ENCODE assay signal across 26 cellular contexts in genomic region chr1:31778763-31779488, GRCh38. TPM values are rescaled to one million over a fixed set of nuclear protein-coding genes. Genes with fewer than 3 reads are reported as not detected.
A peak's percentile ranks its signal among the peaks of the same experiment; 100 is the strongest.
DNase-seq lines count a peak whose midpoint lies in the region; ATAC-seq, FAIRE-seq and TF ChIP-seq lines count a peak whose summit lies in the region.
"Had no signal": no experiment of that assay in that cellular context is flagged by ENCODE, and none has a peak within 500 bp of the region (broad histone marks: within the 10 kb centered on the region; RNA-seq: fewer than 3 reads in every experiment).

No MANE protein-coding gene starts in this region.

- no peak for TF ChIP-seq CTCF in HepG2 (CRISPR knock-in tag; IDR thresholded peaks at IDR 0.05)
- TF ChIP-seq CTCF in right lobe of liver (IDR thresholded peaks at IDR 0.05), result no peak

- POLR2A ChIA-PET in HepG2 (lab: Yijun Ruan, JAX), result no interaction called here
- POLR2A ChIA-PET in activated CD4-positive, alpha-beta T cell treated with anti-CD3 and anti-CD28 coated beads, Interleukin-2, amount 10 ng/mL, durations not matched to agents 7 days and 5 days (lab: Charles Lee), result no interaction called here

- peaks cover 10 to 38% of the 10 kb centered on the region in 2 experiments for H3K27me3 ChIP-seq in HepG2 (ENCODE audit: control insufficient read depth in 1 of 2, insufficient read depth in 2 of 2, low read length in 2 of 2)
- H3K27me3 ChIP-seq in right lobe of liver, result no peaks in the 10 kb centered on the region

- no peaks in the 10 kb centered on the region for H3K36me3 ChIP-seq in HepG2 (replicated peaks in 1 of 2; ENCODE audit: control insufficient read depth in 1 of 2, insufficient read depth in 2 of 2, low read length in 2 of 2)
- H3K36me3 ChIP-seq in right lobe of liver, result no peaks in the 10 kb centered on the region

- H3K4me1 Mint-ChIP-seq in activated CD4-positive, alpha-beta T cell treated with anti-CD3 and anti-CD28 coated beads, Interleukin-2, amount 10 ng/mL, durations not matched to agents 7 days and 5 days, result peaks cover 3% of the 10 kb centered on the region

- ATAC-seq in HepG2, result no peak
- ATAC-seq in right lobe of liver, result no peak
- no peak for ATAC-seq in GM19452 (IDR thresholded peaks at IDR 0.05; ENCODE audit: unreplicated experiment)
- ATAC-seq: HCT116, Panc1 had no signal

- H3K27ac ChIP-seq in HepG2 (ENCODE audit: extremely low read length, insufficient read depth, low read length) (no peak overlapping the region), right lobe of liver (no peak overlapping the region)
- H3K27ac ChIP-seq: RWPE1 had no signal

- no peak overlapping the region for H3K4me2 ChIP-seq in HepG2 (ENCODE audit: low read depth, low read length)

- H3K79me2 ChIP-seq in HepG2 (ENCODE audit: insufficient read depth, low read length), result no peaks in the 10 kb centered on the region

- no peak overlapping the region for H3K4me3 Mint-ChIP-seq in activated CD4-positive, alpha-beta T cell treated with anti-CD3 and anti-CD28 coated beads, Interleukin-2, amount 10 ng/mL, durations not matched to agents 7 days and 5 days
- H3K4me3 Mint-ChIP-seq: CD4-positive, alpha-beta T cell; IgD-negative memory B cell; T-helper 1 cell treated with Interleukin-12 subunit alpha and Interleukin-12 subunit beta and Interleukin-4 antibody, amounts not matched to agents 30 μg/mL and 1 μg/mL, for 36 hours had no signal

- no peaks in the 10 kb centered on the region for H3K9me3 ChIP-seq in HepG2 (ENCODE audit: low read length)
- no peaks in the 10 kb centered on the region for H3K9me3 ChIP-seq in right lobe of liver

- in situ Hi-C loops in HepG2 (cut with HindIII; ENCODE audit: extremely low pct_ligation_motif_present, low pct_unique_long_range_greater_than_20kb), result no loop called here

- WGBS in HepG2 (ENCODE audit: low lambda C conversion rate), result 60% methylated on average over 11 of the region's 11 CpGs
- 81% methylated on average over 10 of the region's 11 CpGs for WGBS in right lobe of liver (ENCODE audit: insufficient coverage, low coverage, low lambda C conversion rate, missing lambda C conversion rate)

- H3K27me3 Mint-ChIP-seq in activated CD4-positive, alpha-beta T cell treated with anti-CD3 and anti-CD28 coated beads, Interleukin-2, amount 10 ng/mL, durations not matched to agents 7 days and 5 days, result peaks cover 22% of the 10 kb centered on the region

- H4K20me1 ChIP-seq in HepG2 (ENCODE audit: insufficient read depth, low read length), result no peaks in the 10 kb centered on the region

- no peaks in the 10 kb centered on the region for H3K36me3 Mint-ChIP-seq in activated CD4-positive, alpha-beta T cell treated with anti-CD3 and anti-CD28 coated beads, Interleukin-2, amount 10 ng/mL, durations not matched to agents 7 days and 5 days (ENCODE audit: low read depth)
- H3K36me3 Mint-ChIP-seq: IgD-negative memory B cell had no signal

- H3K4me3 ChIP-seq in HepG2 (replicated peaks in 1 of 3; ENCODE audit: insufficient read depth in 1 of 3, low read depth in 2 of 3, low read length in 3 of 3), result no peak overlapping the region
- no peak overlapping the region for H3K4me3 ChIP-seq in right lobe of liver

- no peaks in the 10 kb centered on the region for H3K9me3 Mint-ChIP-seq in activated CD4-positive, alpha-beta T cell treated with anti-CD3 and anti-CD28 coated beads, Interleukin-2, amount 10 ng/mL, durations not matched to agents 7 days and 5 days
- H3K9me3 Mint-ChIP-seq: CD4-positive, alpha-beta T cell; IgD-negative memory B cell; T-helper 1 cell treated with Interleukin-12 subunit alpha and Interleukin-12 subunit beta and Interleukin-4 antibody, amounts not matched to agents 30 μg/mL and 1 μg/mL, for 36 hours had no signal

- TF ChIP-seq RAD21 in HepG2 (CRISPR knock-in tag; IDR thresholded peaks at IDR 0.05), result no peak

- intact Hi-C loops in HepG2 (cut with micrococcal nuclease; ENCODE audit: unreplicated experiment) (no loop called here), right lobe of liver (cut with DNase I) (no loop called here)

- TF ChIP-seq POLR2A in HepG2 (IDR thresholded peaks at IDR 0.05; ENCODE audit: insufficient read depth in 1 of 2, low read depth in 2 of 2, low read length in 2 of 2), result no peak
- TF ChIP-seq POLR2A in right lobe of liver (IDR thresholded peaks at IDR 0.05), result no peak

- H2AFZ ChIP-seq in HepG2 (ENCODE audit: low read length), result no peak overlapping the region

- CTCF ChIA-PET in HepG2 (lab: Yijun Ruan, JAX; ENCODE audit: low intra/inter-chr PET ratio, low total read pairs), result no interaction called here
- CTCF ChIA-PET in activated CD4-positive, alpha-beta T cell treated with anti-CD3 and anti-CD28 coated beads, Interleukin-2, amount 10 ng/mL, durations not matched to agents 7 days and 5 days (lab: Charles Lee), result interaction anchor here (1.1 to 6.1 kb wide), 3 partner anchors 10 to 17 kb away, joined by 5 to 35 read pairs (median 8); no protein-coding TSS in a partner anchor

- no TSS peak for BruUV-seq in HepG2 (replicated peaks; lab: Mats Ljungman, UMichigan)

- no peak overlapping the region for H3K9ac ChIP-seq in HepG2 (ENCODE audit: insufficient read depth, low read depth, low read length)

- no peak overlapping the region for H3K27ac Mint-ChIP-seq in activated CD4-positive, alpha-beta T cell treated with anti-CD3 and anti-CD28 coated beads, Interleukin-2, amount 10 ng/mL, durations not matched to agents 7 days and 5 days
- H3K27ac Mint-ChIP-seq: CD4-positive, alpha-beta T cell; IgD-negative memory B cell; T-helper 1 cell treated with Interleukin-12 subunit alpha and Interleukin-12 subunit beta and Interleukin-4 antibody, amounts not matched to agents 30 μg/mL and 1 μg/mL, for 36 hours had no signal

- TF ChIP-seq EP300 in HepG2 (IDR thresholded peaks at IDR 0.05; ENCODE audit: low read depth in 2 of 2, low read length in 2 of 2), result no peak
- no peak for TF ChIP-seq EP300 in HepG2 (CRISPR knock-in tag; IDR thresholded peaks at IDR 0.05; ENCODE audit: borderline replicate concordance)

- DNase-seq in HepG2 (ENCODE audit: low spot score) (no peak), right lobe of liver (no peak), cerebellar cortex (ENCODE audit: low spot score) (peak; percentile 36), DMS 273 treated with DMSO at 0.1 percent for 48 hours (lab: John Stamatoyannopoulos, UW) (no peak)
- DNase-seq in activated CD4-positive, alpha-beta T cell treated with anti-CD3 and anti-CD28 coated beads, Interleukin-2, amount 10 ng/mL, durations not matched to agents 7 days and 5 days, result no peak
- DNase-seq: ACHN; CD4-positive, alpha-beta T cell; GF-D8; NCI-H1092; NCI-H1417 treated with DMSO at 0.1 percent for 48 hours; NCI-H1694 treated with DMSO at 0.1 percent for 48 hours; NCI-H2081; NCI-H446 treated with DMSO at 0.1 percent for 48 hours; NCI-H526; NCI-H82; SHP77 treated with DMSO at 0.1 percent for 48 hours; SW 1271 had no signal

- FAIRE-seq in HepG2 (lab: Jason Lieb, UNC), result no peak
- peak; percentile 11 for FAIRE-seq in G401.6 (lab: Jason Lieb, UNC)
- FAIRE-seq: D721Med, GM12891 had no signal

- H3K4me1 ChIP-seq in HepG2 (ENCODE audit: insufficient read depth, low read length) (no peaks in the 10 kb centered on the region), right lobe of liver (no peaks in the 10 kb centered on the region)

RNA-seq across cellular contexts. Expression of gene ADGRB2, which starts 14.8 kb away (rescaled TPM):
- total RNA-seq in HepG2 (2016; rRNA removed; fragmentation: Illumina TruSeq; extraction: Trizol) (0.09 TPM in 1 of 2 replicates, not detected in the other), right lobe of liver (under 1 TPM in 2 of 6 experiments, not detected in 4; 0.06 TPM)
- total RNA-seq in HepG2 (2016; cell fraction: cytosol; rRNA removed; fragmentation: Illumina TruSeq; extraction: Trizol; ENCODE audit: low read depth), result not detected in 2 replicates
- 0.04 TPM in 1 of 2 replicates, not detected in the other for total RNA-seq in HepG2 (2016; cell fraction: insoluble cytoplasmic fraction; rRNA removed; fragmentation: Illumina TruSeq; extraction: Trizol)
- total RNA-seq in HepG2 (2016; cell fraction: membrane; rRNA removed; fragmentation: Illumina TruSeq; extraction: Trizol), result not detected in 2 replicates
- 0.09 TPM in 1 of 2 replicates, not detected in the other for total RNA-seq in HepG2 (2016; cell fraction: nucleus; rRNA removed; fragmentation: Illumina TruSeq; extraction: Trizol)
- 0.03 TPM in 1 of 2 replicates, not detected in the other for polyA plus RNA-seq in HepG2 (2011; rRNA removed)
- 0.04 TPM in 1 of 2 replicates, not detected in the other for polyA plus RNA-seq in HepG2 (2011; cell fraction: cytosol; rRNA removed)
- 0.14 and 0.31 TPM in 2 replicates for polyA plus RNA-seq in HepG2 (2011; cell fraction: nucleus; rRNA removed)
- polyA plus RNA-seq in HepG2 (2012), result 0.07 TPM in 1 of 2 replicates, not detected in the other
- not detected in 2 replicates for polyA plus RNA-seq in HepG2 (2016; cell fraction: cytosol; fragmentation: Illumina TruSeq; extraction: Trizol; ENCODE audit: low read depth)
- not detected in 2 replicates for polyA plus RNA-seq in HepG2 (2016; cell fraction: insoluble cytoplasmic fraction; fragmentation: Illumina TruSeq; extraction: Trizol; ENCODE audit: low read depth)
- polyA plus RNA-seq in HepG2 (2016; cell fraction: membrane; fragmentation: Illumina TruSeq; extraction: Trizol; ENCODE audit: low read depth), result not detected in 2 replicates
- polyA plus RNA-seq in HepG2 (2016; cell fraction: nucleus; fragmentation: Illumina TruSeq; extraction: Trizol; ENCODE audit: insufficient read depth, low read depth), result 0.29 TPM in 1 of 2 replicates, not detected in the other
- polyA minus RNA-seq in HepG2 (2011; rRNA and poly(A)+ RNA removed; ENCODE audit: low replicate concordance), result 2.1 TPM in 1 of 2 replicates, not detected in the other
- polyA minus RNA-seq in HepG2 (2011; cell fraction: cytosol; rRNA and poly(A)+ RNA removed), result not detected in 2 replicates
- polyA minus RNA-seq in HepG2 (2011; cell fraction: nucleus; rRNA and poly(A)+ RNA removed), result not detected in 2 replicates
- under 1 TPM; 0.27 to 0.31 TPM for total RNA-seq in activated CD4-positive, alpha-beta T cell treated with anti-CD3 and anti-CD28 coated beads, Interleukin-2, amount 10 ng/mL, durations not matched to agents 7 days and 5 days

RNA-seq across cellular contexts. Expression of gene SPOCD1, which starts 36.9 kb away (rescaled TPM):
- total RNA-seq in HepG2 (2016; rRNA removed; fragmentation: Illumina TruSeq; extraction: Trizol) (0.08 and 0.24 TPM in 2 replicates), right lobe of liver (under 1 TPM in 4 of 6 experiments, not detected in 2; 0.15 to 0.74 (median 0.36) TPM)
- not detected in 2 replicates for total RNA-seq in HepG2 (2016; cell fraction: cytosol; rRNA removed; fragmentation: Illumina TruSeq; extraction: Trizol; ENCODE audit: low read depth)
- total RNA-seq in HepG2 (2016; cell fraction: insoluble cytoplasmic fraction; rRNA removed; fragmentation: Illumina TruSeq; extraction: Trizol), result 0.12 and 0.15 TPM in 2 replicates
- 0.09 and 0.17 TPM in 2 replicates for total RNA-seq in HepG2 (2016; cell fraction: membrane; rRNA removed; fragmentation: Illumina TruSeq; extraction: Trizol)
- 0.09 TPM in 1 of 2 replicates, not detected in the other for total RNA-seq in HepG2 (2016; cell fraction: nucleus; rRNA removed; fragmentation: Illumina TruSeq; extraction: Trizol)
- polyA plus RNA-seq in HepG2 (2011; rRNA removed), result 0.26 and 0.29 TPM in 2 replicates
- polyA plus RNA-seq in HepG2 (2011; cell fraction: cytosol; rRNA removed), result 0.09 and 0.24 TPM in 2 replicates
- 0.57 and 0.74 TPM in 2 replicates for polyA plus RNA-seq in HepG2 (2011; cell fraction: nucleus; rRNA removed)
- polyA plus RNA-seq in HepG2 (2012), result 0.07 and 0.09 TPM in 2 replicates
- polyA plus RNA-seq in HepG2 (2016; cell fraction: cytosol; fragmentation: Illumina TruSeq; extraction: Trizol; ENCODE audit: low read depth), result not detected in 2 replicates
- 0.24 TPM in 1 of 2 replicates, not detected in the other for polyA plus RNA-seq in HepG2 (2016; cell fraction: insoluble cytoplasmic fraction; fragmentation: Illumina TruSeq; extraction: Trizol; ENCODE audit: low read depth)
- 0.12 TPM in 1 of 2 replicates, not detected in the other for polyA plus RNA-seq in HepG2 (2016; cell fraction: membrane; fragmentation: Illumina TruSeq; extraction: Trizol; ENCODE audit: low read depth)
- polyA plus RNA-seq in HepG2 (2016; cell fraction: nucleus; fragmentation: Illumina TruSeq; extraction: Trizol; ENCODE audit: insufficient read depth, low read depth), result 0.65 and 1.1 TPM in 2 replicates
- polyA minus RNA-seq in HepG2 (2011; rRNA and poly(A)+ RNA removed; ENCODE audit: low replicate concordance), result 1.4 and 1.6 TPM in 2 replicates
- not detected in 2 replicates for polyA minus RNA-seq in HepG2 (2011; cell fraction: cytosol; rRNA and poly(A)+ RNA removed)
- not detected in 2 replicates for polyA minus RNA-seq in HepG2 (2011; cell fraction: nucleus; rRNA and poly(A)+ RNA removed)
- total RNA-seq in activated CD4-positive, alpha-beta T cell treated with anti-CD3 and anti-CD28 coated beads, Interleukin-2, amount 10 ng/mL, durations not matched to agents 7 days and 5 days, result under 1 TPM; 0.08 to 0.25 TPM
- polyA plus RNA-seq: IgD-negative memory B cell had no signal
